1 cellular context compared by ENCODE assay signal in genomic region chr7:17101207-17101696, GRCh38.
TF ChIP-seq lines count a peak whose summit lies in the region.

No MANE protein-coding gene starts in this region.

TF ChIP-seq in HepG2, 621 proteins besides CTCF, POLR2A, EP300 and RAD21 (continued from another document):
- no peak for TF ChIP-seq PATZ1 (CRISPR knock-in tag; IDR thresholded peaks at IDR 0.05)
- no peak for TF ChIP-seq PCBP1 (IDR thresholded peaks at IDR 0.05; ENCODE audit: borderline replicate concordance, low read depth, low read length)
- TF ChIP-seq NCOA2 (CRISPR knock-in tag; IDR thresholded peaks at IDR 0.05), result no peak
- no peak for TF ChIP-seq EHMT2 (IDR thresholded peaks at IDR 0.05; ENCODE audit: borderline replicate concordance, low read depth, low read length)
- TF ChIP-seq BCLAF1 (IDR thresholded peaks at IDR 0.05), result no peak
- no peak for TF ChIP-seq SALL2 (CRISPR knock-in tag; IDR thresholded peaks at IDR 0.05)
- no peak for TF ChIP-seq NR0B2 (CRISPR knock-in tag; IDR thresholded peaks at IDR 0.05)
- TF ChIP-seq SOX5 (CRISPR knock-in tag; IDR thresholded peaks at IDR 0.05; ENCODE audit: borderline replicate concordance), result no peak
- no peak for TF ChIP-seq ZNF337 (CRISPR knock-in tag; IDR thresholded peaks at IDR 0.05; ENCODE audit: borderline replicate concordance, low read depth)
- TF ChIP-seq PRDM4 (CRISPR knock-in tag; IDR thresholded peaks at IDR 0.05; ENCODE audit: borderline replicate concordance), result no peak
- TF ChIP-seq ZNF20 (CRISPR knock-in tag; IDR thresholded peaks at IDR 0.05), result no peak
- no peak for TF ChIP-seq ZBTB44 (CRISPR knock-in tag; IDR thresholded peaks at IDR 0.05)
- TF ChIP-seq ARID2 (CRISPR knock-in tag; IDR thresholded peaks at IDR 0.05; ENCODE audit: borderline replicate concordance), result 0 out of 2 replicates have a peak, but pooled peaks have one; percentile 26
- TF ChIP-seq THAP11 (CRISPR knock-in tag; IDR thresholded peaks at IDR 0.05), result no peak
- TF ChIP-seq RFX1 (IDR thresholded peaks at IDR 0.05), result no peak
- TF ChIP-seq ELF1 (CRISPR knock-in tag; IDR thresholded peaks at IDR 0.05), result no peak
- TF ChIP-seq GATAD1 (CRISPR knock-in tag; IDR thresholded peaks at IDR 0.05), result no peak
